In genomic region chr17:58531122-58531521, GRCh38 we compare ENCODE assay signal across 8 cellular contexts. TPM values are rescaled to one million over a fixed set of nuclear protein-coding genes. Genes with fewer than 3 reads are reported as not detected.
A peak's percentile ranks its signal among the peaks of the same experiment; 100 is the strongest.
DNase-seq lines count a peak whose midpoint lies in the region; ATAC-seq lines count a peak whose summit lies in the region.

No MANE protein-coding gene starts in this region.

- peaks cover 53% of the 10 kb centered on the region for H3K27me3 Mint-ChIP-seq in activated T-helper 2 cell treated with anti-CD3 and anti-CD28 coated beads, Interferon-gamma antibody, Interleukin-2, Interleukin-4, amounts not matched to agents 10 μg/mL and 5 μg/mL and 100 μg/mL, durations not matched to agents 14 hours and 24 hours and 36 hours (ENCODE audit: low read depth)

- DNase-seq in DMS53 (lab: John Stamatoyannopoulos, UW) (peak; percentile 9), DMS53 treated with DMSO at 0.1 percent for 48 hours (lab: John Stamatoyannopoulos, UW; ENCODE audit: unreplicated experiment) (no peak), inferior parietal cortex (ENCODE audit: extremely low spot score) (peak; percentile 23), OCI-M1 (lab: John Stamatoyannopoulos, UW) (no peak)
- DNase-seq in activated T-helper 2 cell treated with anti-CD3 and anti-CD28 coated beads, Interferon-gamma antibody, Interleukin-2, Interleukin-4, amounts not matched to agents 10 μg/mL and 5 μg/mL and 100 μg/mL, durations not matched to agents 14 hours and 24 hours and 36 hours (ENCODE audit: low spot score) = no peak
- DNase-seq in stimulated activated effector memory CD8-positive, alpha-beta T cell treated with anti-CD3 and anti-CD28 coated beads, Interleukin-12 subunit alpha, Interleukin-12 subunit beta, amount 100 ng/mL, for 72 hours (ENCODE audit: low spot score in 2 of 2) = no peak

- intact Hi-C loops in activated T-helper 2 cell treated with anti-CD3 and anti-CD28 coated beads, Interferon-gamma antibody, Interleukin-2, Interleukin-4, amounts not matched to agents 10 μg/mL and 5 μg/mL and 100 μg/mL, durations not matched to agents 14 hours and 24 hours and 36 hours (cut with micrococcal nuclease) = loop anchor here (5.0 kb wide), 1 partner anchor 101 kb away; no protein-coding TSS in a partner anchor

- H3K9me3 Mint-ChIP-seq in activated T-helper 2 cell treated with anti-CD3 and anti-CD28 coated beads, Interferon-gamma antibody, Interleukin-2, Interleukin-4, amounts not matched to agents 10 μg/mL and 5 μg/mL and 100 μg/mL, durations not matched to agents 14 hours and 24 hours and 36 hours = no peaks in the 10 kb centered on the region
- no peaks in the 10 kb centered on the region for H3K9me3 Mint-ChIP-seq in stimulated activated effector memory CD8-positive, alpha-beta T cell treated with anti-CD3 and anti-CD28 coated beads, Interleukin-12 subunit alpha, Interleukin-12 subunit beta, amount 100 ng/mL, for 72 hours

- no peaks in the 10 kb centered on the region for H3K36me3 Mint-ChIP-seq in activated T-helper 2 cell treated with anti-CD3 and anti-CD28 coated beads, Interferon-gamma antibody, Interleukin-2, Interleukin-4, amounts not matched to agents 10 μg/mL and 5 μg/mL and 100 μg/mL, durations not matched to agents 14 hours and 24 hours and 36 hours (ENCODE audit: low read depth)
- H3K36me3 Mint-ChIP-seq in stimulated activated effector memory CD8-positive, alpha-beta T cell treated with anti-CD3 and anti-CD28 coated beads, Interleukin-12 subunit alpha, Interleukin-12 subunit beta, amount 100 ng/mL, for 72 hours = no peaks in the 10 kb centered on the region

- H3K4me3 Mint-ChIP-seq in activated T-helper 2 cell treated with anti-CD3 and anti-CD28 coated beads, Interferon-gamma antibody, Interleukin-2, Interleukin-4, amounts not matched to agents 10 μg/mL and 5 μg/mL and 100 μg/mL, durations not matched to agents 14 hours and 24 hours and 36 hours (ENCODE audit: low read depth) = peak overlapping the region; percentile 9
- peak overlapping the region; percentile 47 for H3K4me3 Mint-ChIP-seq in stimulated activated effector memory CD8-positive, alpha-beta T cell treated with anti-CD3 and anti-CD28 coated beads, Interleukin-12 subunit alpha, Interleukin-12 subunit beta, amount 100 ng/mL, for 72 hours

- H3K27ac Mint-ChIP-seq in activated T-helper 2 cell treated with anti-CD3 and anti-CD28 coated beads, Interferon-gamma antibody, Interleukin-2, Interleukin-4, amounts not matched to agents 10 μg/mL and 5 μg/mL and 100 μg/mL, durations not matched to agents 14 hours and 24 hours and 36 hours = no peak overlapping the region
- no peak overlapping the region for H3K27ac Mint-ChIP-seq in stimulated activated effector memory CD8-positive, alpha-beta T cell treated with anti-CD3 and anti-CD28 coated beads, Interleukin-12 subunit alpha, Interleukin-12 subunit beta, amount 100 ng/mL, for 72 hours

- no peak for ATAC-seq in stimulated activated effector memory CD8-positive, alpha-beta T cell treated with anti-CD3 and anti-CD28 coated beads, Interleukin-12 subunit alpha, Interleukin-12 subunit beta, amount 100 ng/mL, for 72 hours
- ATAC-seq in HG02610 (IDR thresholded peaks at IDR 0.05; ENCODE audit: unreplicated experiment) = no peak
- ATAC-seq in GM18520 (IDR thresholded peaks at IDR 0.05; ENCODE audit: unreplicated experiment) = no peak

- peaks cover 15% of the 10 kb centered on the region for H3K4me1 Mint-ChIP-seq in activated T-helper 2 cell treated with anti-CD3 and anti-CD28 coated beads, Interferon-gamma antibody, Interleukin-2, Interleukin-4, amounts not matched to agents 10 μg/mL and 5 μg/mL and 100 μg/mL, durations not matched to agents 14 hours and 24 hours and 36 hours (ENCODE audit: low read depth)
- peaks cover 12% of the 10 kb centered on the region for H3K4me1 Mint-ChIP-seq in stimulated activated effector memory CD8-positive, alpha-beta T cell treated with anti-CD3 and anti-CD28 coated beads, Interleukin-12 subunit alpha, Interleukin-12 subunit beta, amount 100 ng/mL, for 72 hours

RNA-seq across cellular contexts. Expression of gene MTMR4, which starts 16.7 kb away (rescaled TPM):
- total RNA-seq in activated T-helper 2 cell treated with anti-CD3 and anti-CD28 coated beads, Interferon-gamma antibody, Interleukin-2, Interleukin-4, amounts not matched to agents 10 μg/mL and 5 μg/mL and 100 μg/mL, durations not matched to agents 14 hours and 24 hours and 36 hours = 82.1 and 82.9 TPM in 2 replicates

RNA-seq across cellular contexts. Expression of gene HSF5, which starts 42.9 kb away (rescaled TPM):
- 1.5 and 1.6 TPM in 2 replicates for total RNA-seq in activated T-helper 2 cell treated with anti-CD3 and anti-CD28 coated beads, Interferon-gamma antibody, Interleukin-2, Interleukin-4, amounts not matched to agents 10 μg/mL and 5 μg/mL and 100 μg/mL, durations not matched to agents 14 hours and 24 hours and 36 hours

Comparison
In these comparisons a context has a peak if more than half of its experiments do, and no peak if none do; other contexts are left out.
1. DNase-seq: peak in DMS53 (single experiment) and inferior parietal cortex (single experiment); none in DMS53 treated with DMSO at 0.1 percent for 48 hours (single experiment), activated T-helper 2 cell treated with anti-CD3 and anti-CD28 coated beads, Interferon-gamma antibody, Interleukin-2, Interleukin-4, amounts not matched to agents 10 μg/mL and 5 μg/mL and 100 μg/mL, durations not matched to agents 14 hours and 24 hours and 36 hours (single experiment), stimulated activated effector memory CD8-positive, alpha-beta T cell treated with anti-CD3 and anti-CD28 coated beads, Interleukin-12 subunit alpha, Interleukin-12 subunit beta, amount 100 ng/mL, for 72 hours (0 of 2) and OCI-M1 (single experiment).